ENCODE assay signal across 1 cellular context in the genomic region with DNA sequence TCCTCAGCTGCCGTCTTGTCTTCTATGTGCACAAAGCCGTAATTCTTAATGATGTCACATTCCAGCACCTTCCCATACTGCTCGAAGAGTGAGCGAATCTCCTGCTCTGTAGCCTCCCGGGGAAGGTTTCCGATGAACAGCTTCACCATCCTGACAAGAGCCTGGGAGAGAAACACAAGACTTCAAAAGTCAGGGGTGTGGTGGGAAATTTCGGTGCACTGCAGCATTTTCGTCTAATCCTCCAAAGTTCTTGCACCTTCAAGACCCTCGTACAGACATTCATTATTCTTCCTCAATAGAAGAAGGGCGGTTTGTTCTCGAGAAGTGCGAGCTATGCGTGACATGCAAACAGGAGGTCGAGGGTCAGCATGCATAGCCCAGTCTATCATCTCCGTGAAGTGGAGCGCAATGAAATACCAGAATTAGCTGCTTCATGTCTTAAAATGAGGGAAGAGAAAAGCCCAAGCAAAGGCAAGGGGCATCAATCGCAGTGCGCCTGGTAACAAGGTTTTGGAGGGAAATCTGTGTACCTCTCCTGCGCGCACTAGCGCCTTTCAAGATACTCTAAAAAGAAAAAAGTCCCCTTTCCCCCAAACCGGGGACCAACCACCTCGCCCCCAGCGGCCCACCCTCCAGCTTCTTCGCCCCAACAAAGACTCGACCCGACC.
TF ChIP-seq lines count a peak whose summit lies in the region.

No MANE protein-coding gene starts in this region.

TF ChIP-seq in neural cell, 6 proteins besides CTCF, POLR2A, EP300 and RAD21 (continued from another document):
- no peak for TF ChIP-seq SMC3 (conservative IDR thresholded peaks at IDR 0.05; ENCODE audit: poor library complexity)
